8 cellular contexts compared by ENCODE assay signal in the genomic region with DNA sequence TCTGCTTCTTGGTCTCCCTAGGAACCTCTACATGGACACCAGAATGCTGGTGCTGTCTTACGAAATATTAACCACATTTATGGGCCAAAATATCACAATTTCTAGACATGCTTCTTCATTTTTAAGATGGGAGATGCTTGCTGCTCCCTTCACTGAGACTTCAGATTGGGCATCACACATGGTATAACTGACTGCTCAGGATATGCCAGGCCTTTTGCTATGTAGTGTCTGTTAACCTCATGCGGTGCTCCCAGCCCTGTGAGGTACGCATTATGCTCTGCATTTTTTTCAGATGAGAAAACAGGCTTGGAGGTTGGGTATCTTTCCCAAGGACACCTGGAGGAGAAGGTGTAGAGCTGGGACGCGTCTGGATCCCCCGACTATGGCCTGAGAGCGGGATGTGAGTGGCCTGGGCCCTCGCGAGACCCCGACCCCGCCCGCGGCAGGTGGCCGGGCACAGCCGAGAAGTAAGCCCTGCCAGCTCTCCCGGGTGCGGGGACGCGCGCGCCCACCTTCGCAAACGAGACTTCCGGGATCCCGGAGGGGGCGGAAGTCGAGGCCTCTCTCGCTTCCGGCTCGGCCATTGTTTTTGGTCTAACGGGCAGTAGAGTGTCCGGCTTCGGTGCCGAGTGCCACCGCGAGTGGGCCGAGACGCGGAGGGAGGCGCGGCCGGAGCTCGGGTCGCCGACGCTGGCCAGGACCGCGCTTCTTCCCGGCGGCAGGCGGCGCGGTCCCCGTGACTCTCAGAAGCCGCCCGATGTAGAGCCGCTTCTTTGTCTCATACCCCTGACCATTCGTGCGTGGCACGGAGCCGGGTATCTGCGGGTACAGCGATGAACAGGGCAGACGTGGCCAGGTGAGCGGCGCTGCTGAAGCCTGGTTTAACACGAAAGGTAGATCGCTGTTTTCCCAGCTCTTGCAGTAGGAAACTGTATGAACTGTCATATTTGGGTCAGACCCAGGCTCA. TPM values are rescaled to one million over a fixed set of nuclear protein-coding genes. Genes with fewer than 3 reads are reported as not detected.
DNase-seq lines count a peak whose midpoint lies in the region; ATAC-seq and TF ChIP-seq lines count a peak whose summit lies in the region.

Gene ZKSCAN7 (plus strand): TSS at position 568 of the 967 bp plus-strand sequence. CDS start 1,855 bp downstream, outside the sequence.

- intact Hi-C loops in Panc1 (cut with micrococcal nuclease; ENCODE audit: unreplicated experiment) = no loop called here

- DNase-seq in Panc1 (ENCODE audit: low read depth, low spot score) (no peak), germinal center (ENCODE audit: low spot score) (peak; percentile 85), stromal cell of bone marrow (ENCODE audit: low read depth) (peak; percentile 17), COLO829 (ENCODE audit: low spot score) (no peak)
- peak; percentile 58 for DNase-seq in activated naive CD4-positive, alpha-beta T cell treated with anti-CD3 and anti-CD28 coated beads, Interleukin-2, amount 50 U/mL, for 16 hours

- TF ChIP-seq CTCF in GM12874 (IDR thresholded peaks at IDR 0.05; ENCODE audit: insufficient read depth, low read depth, low read length) = peak; percentile 17; the same call in 1 of the 2 replicates
- TF ChIP-seq CTCF in Panc1 (IDR thresholded peaks at IDR 0.05) = no peak

- in situ Hi-C loops in Panc1 (cut with HindIII; ENCODE audit: low pct_unique_long_range_greater_than_20kb, low sequenced_read_pairs) = no loop called here

- H3K4me1 ChIP-seq in Panc1 (ENCODE audit: control insufficient read depth, insufficient read depth, low read length) = no peaks in the 10 kb centered on the region
- peaks cover 7% of the 10 kb centered on the region for H3K4me1 ChIP-seq in neuron (ENCODE audit: insufficient read depth, low read length)

- H3K27me3 ChIP-seq in Panc1 (ENCODE audit: control insufficient read depth, insufficient read depth, low read length) (no peaks in the 10 kb centered on the region), neuron (ENCODE audit: insufficient read depth, low read length) (peaks cover 12% of the 10 kb centered on the region)

- H3K9me3 ChIP-seq in Panc1 (ENCODE audit: control insufficient read depth, insufficient read depth, low read depth, low read length) (no peaks in the 10 kb centered on the region; the same call in 1 of the 2 replicates), neuron (ENCODE audit: low read length) (peaks cover 21% of the 10 kb centered on the region)

- H2AFZ ChIP-seq in neuron (ENCODE audit: low read depth, low read length) = peak within 1 kb of the TSS; percentile 95

- no TSS peak for BruUV-seq in Panc1 (replicated peaks; lab: Mats Ljungman, UMichigan)

- CTCF ChIA-PET in Panc1 (lab: Charles Lee) = no interaction called here

- no peak within 1 kb of the TSS for H3K27ac ChIP-seq in Panc1 (ENCODE audit: low read length)

- POLR2A ChIA-PET in Panc1 (lab: Charles Lee) = no interaction called here

- ATAC-seq in HG02798 (IDR thresholded peaks at IDR 0.05; ENCODE audit: poor library complexity, unreplicated experiment) (peak; percentile 82), Panc1 (no peak)

- no peaks in the 10 kb centered on the region for H3K36me3 ChIP-seq in Panc1 (ENCODE audit: control insufficient read depth, insufficient read depth, low read length)
- H3K36me3 ChIP-seq in neuron (ENCODE audit: insufficient read depth, low read length) = peaks cover 28% of the 10 kb centered on the region

- H3K4me3 ChIP-seq in Panc1 (ENCODE audit: low read depth in 2 of 2, low read length in 2 of 2) = peak within 1 kb of the TSS; percentile 37 to 40
- H3K4me3 ChIP-seq in neuron (ENCODE audit: low read length) = peak within 1 kb of the TSS; percentile 97

RNA-seq across cellular contexts. Expression of gene ZKSCAN7, which starts in this region (rescaled TPM):
- not detected for total RNA-seq in Panc1 (2021; ENCODE audit: unreplicated experiment)
- polyA plus RNA-seq in Panc1 (2012; ENCODE audit: insufficient read length) = 0.28 TPM

Comparison
In these comparisons a context has a peak if more than half of its experiments do, and no peak if none do; other contexts are left out.
1. DNase-seq: peak in activated naive CD4-positive, alpha-beta T cell treated with anti-CD3 and anti-CD28 coated beads, Interleukin-2, amount 50 U/mL, for 16 hours (single experiment), germinal center (single experiment) and stromal cell of bone marrow (single experiment); none in Panc1 (single experiment) and COLO829 (single experiment).